In the genomic region with DNA sequence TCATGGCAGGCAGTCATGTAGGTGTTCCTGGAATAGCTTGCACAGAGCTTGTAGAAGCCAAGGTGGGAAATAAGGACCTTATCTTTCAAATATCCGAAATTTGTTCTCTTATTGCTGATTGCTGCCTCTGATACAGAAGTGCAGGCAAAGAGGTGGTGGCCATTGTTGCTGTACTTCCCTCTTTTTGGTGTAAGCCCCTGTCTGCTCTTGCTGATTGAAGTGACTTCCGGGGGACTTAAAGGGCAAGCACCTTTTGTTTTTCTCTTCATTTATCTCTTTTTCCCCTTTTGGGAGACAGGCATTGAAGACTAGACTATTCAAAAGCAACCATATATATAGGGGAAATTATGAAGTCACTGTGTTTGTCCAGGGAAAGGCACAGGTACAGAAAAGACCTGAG, we compare ENCODE assay signal across 32 cellular contexts.
"Had no signal": no experiment of that assay in that cellular context is flagged by ENCODE, and none has a peak within 500 bp of the region (broad histone marks: within the 10 kb centered on the region; RNA-seq: fewer than 3 reads in every experiment).

No MANE protein-coding gene starts in this region.

- H2AFZ ChIP-seq: PC-9 had no signal

- H3K36me3 ChIP-seq: adrenal gland had no signal

- H3K4me1 Mint-ChIP-seq: activated B cell treated with CpG ODN at 0.5 μM for 24 hours had no signal

- FAIRE-seq: bronchial epithelial cell, RCC 7860 had no signal

- H3K27me3 ChIP-seq: adrenal gland, MG63 had no signal

- H3K9me3 ChIP-seq: adrenal gland had no signal

- H3K4me2 ChIP-seq: PC-9 had no signal

- H3K4me3 Mint-ChIP-seq: activated B cell treated with CpG ODN at 0.5 μM for 24 hours; activated CD4-positive, alpha-beta memory T cell treated with anti-CD3 and anti-CD28 coated beads for 36 hours; activated naive CD4-positive, alpha-beta T cell treated with anti-CD3 and anti-CD28 coated beads for 36 hours; activated T-cell treated with anti-CD3 and anti-CD28 coated beads, Interleukin-2, amount 50 U/mL, for 4 hours; activated T-helper 1 cell treated with anti-CD3 and anti-CD28 coated beads, Interleukin-12 subunit alpha, Interleukin-12 subunit beta, Interleukin-2, Interleukin-4 antibody, amounts not matched to agents 30 ng/mL and 10 ng/mL and 1 ng/mL, durations not matched to agents 14 hours and 24 hours and 36 hours; brain had no signal

- H3K27ac Mint-ChIP-seq: activated B cell treated with CpG ODN at 0.5 μM for 24 hours; activated CD4-positive, alpha-beta memory T cell treated with anti-CD3 and anti-CD28 coated beads for 36 hours; activated naive CD4-positive, alpha-beta T cell treated with anti-CD3 and anti-CD28 coated beads for 36 hours; activated naive CD4-positive, alpha-beta T cell treated with anti-CD3 and anti-CD28 coated beads, Interleukin-2, amount 50 U/mL, for 72 hours; activated T-helper 1 cell treated with anti-CD3 and anti-CD28 coated beads, Interleukin-12 subunit alpha, Interleukin-12 subunit beta, Interleukin-2, Interleukin-4 antibody, amounts not matched to agents 30 ng/mL and 10 ng/mL and 1 ng/mL, durations not matched to agents 14 hours and 24 hours and 36 hours; brain had no signal

- ATAC-seq: activated naive CD4-positive, alpha-beta T cell treated with anti-CD3 and anti-CD28 coated beads, Interleukin-2, amount 50 U/mL, for 72 hours; activated T-cell treated with anti-CD3 and anti-CD28 coated beads, Interleukin-2, amount 50 U/mL, for 4 hours had no signal

- H3K27me3 Mint-ChIP-seq: activated B cell treated with CpG ODN at 0.5 μM for 24 hours; activated CD4-positive, alpha-beta memory T cell treated with anti-CD3 and anti-CD28 coated beads for 36 hours; brain had no signal

- H3K27ac ChIP-seq: adrenal gland, PC-9 had no signal

- DNase-seq: activated B cell treated with CpG ODN at 0.5 μM for 24 hours; activated CD4-positive, alpha-beta memory T cell treated with anti-CD3 and anti-CD28 coated beads for 36 hours; activated CD4-positive, alpha-beta T cell treated with anti-CD3 and anti-CD28 coated beads for 4 hours; activated CD4-positive, alpha-beta T cell treated with anti-CD3 and anti-CD28 coated beads, Interleukin-2, amount 50 U/mL, for 1 hour; activated CD4-positive, CD25-positive, alpha-beta regulatory T cell treated with anti-CD3 and anti-CD28 coated beads, Interleukin-2, amount 50 U/mL, for 72 hours; activated CD8-positive, alpha-beta memory T cell treated with anti-CD3 and anti-CD28 coated beads, Interleukin-2, amount 50 U/mL, for 4 hours; activated gamma-delta T cell treated with Interleukin-2 at 50 U/mL for 16 hours; activated naive CD4-positive, alpha-beta T cell treated with anti-CD3 and anti-CD28 coated beads for 36 hours; activated T-cell treated with anti-CD3 and anti-CD28 coated beads for 4 hours; activated T-cell treated with anti-CD3 and anti-CD28 coated beads, Interleukin-2, amount 50 U/mL, for 4 hours; adrenal gland; caudate nucleus; cerebellar nuclear complex; IMR-90; KG1; MG63; NCI-H1048; NCI-H1436 treated with DMSO at 0.1 percent for 48 hours; NCI-H1694 treated with DMSO at 0.1 percent for 48 hours; NCI-H2029; NCI-H510A; NCI-H526; NCI-H748 treated with DMSO at 0.1 percent for 48 hours; NK-92 treated with Interleukin-12 subunit alpha and Interleukin-12 subunit beta, amount 100 ng/mL, for 24 hours; PC-9; Right ventricle myocardium superior; T1000 had no signal

- H3K4me1 ChIP-seq: adrenal gland had no signal

- H3K4me3 ChIP-seq: adrenal gland, MG63, PC-9 had no signal
